Comparison of ENCODE assay signal across 20 cellular contexts in the genomic region with DNA sequence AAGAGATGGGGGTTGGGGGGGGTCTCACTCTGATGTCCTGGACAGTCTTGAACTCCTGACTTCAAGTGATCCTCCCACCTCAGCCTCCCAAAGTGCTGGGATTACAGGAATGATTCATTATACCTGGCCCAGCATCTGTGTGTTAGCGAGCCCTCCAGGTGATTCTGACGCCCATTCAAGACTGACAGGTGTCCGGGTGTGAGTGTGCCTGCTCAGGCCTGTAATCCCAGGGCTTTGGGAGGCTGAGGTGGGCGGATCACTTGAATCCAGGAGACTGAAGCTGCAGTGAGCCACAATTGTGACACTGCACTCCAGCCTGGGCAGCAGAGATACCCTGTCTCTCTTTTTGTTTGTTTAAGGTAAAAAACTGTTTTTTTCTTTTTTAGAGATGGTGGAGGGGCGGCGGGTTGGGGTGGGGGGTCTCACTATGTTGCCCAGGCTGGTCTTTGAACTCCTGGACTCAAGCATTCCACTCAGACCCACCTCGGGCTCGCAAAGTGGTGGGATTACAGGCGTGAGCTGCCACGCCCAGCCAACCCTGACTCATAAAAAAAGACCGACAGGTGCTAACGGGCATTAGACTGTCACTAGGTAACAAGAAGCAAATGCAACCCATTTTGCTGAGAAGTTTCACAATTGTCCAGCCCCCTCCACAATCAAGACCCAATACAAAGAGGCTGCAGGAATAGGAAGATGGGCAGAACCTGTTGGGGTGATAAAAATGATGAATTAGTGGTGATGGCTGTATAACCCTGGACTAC. TPM values are rescaled to one million over a fixed set of nuclear protein-coding genes. Genes with fewer than 3 reads are reported as not detected.
DNase-seq lines count a peak whose midpoint lies in the region; ATAC-seq, FAIRE-seq and TF ChIP-seq lines count a peak whose summit lies in the region.
"Had no signal": no experiment of that assay in that cellular context is flagged by ENCODE, and none has a peak within 500 bp of the region (broad histone marks: within the 10 kb centered on the region; RNA-seq: fewer than 3 reads in every experiment).

No MANE protein-coding gene starts in this region.

- FAIRE-seq in bronchial epithelial cell (lab: Jason Lieb, UNC): no peak
- FAIRE-seq: endothelial cell of umbilical vein, frontal cortex had no signal

- H3K4me1 ChIP-seq in HEK293 (ENCODE audit: control insufficient read depth, insufficient read depth, low read length): peaks cover 5% of the 10 kb centered on the region
- H3K4me1 ChIP-seq in stomach: peaks cover 0 to 24% (median 19%) of the 10 kb centered on the region in 4 donors

- H3K4me3 ChIP-seq in HEK293 (ENCODE audit: low read depth, low read length) (no peak overlapping the region), bronchial epithelial cell (ENCODE audit: low read depth, low read length) (no peak overlapping the region), stomach (no peak overlapping the region)
- H3K4me3 ChIP-seq: coronary artery, sigmoid colon had no signal

- POLR2A ChIA-PET in HEK293 (lab: Yijun Ruan, JAX): no interaction called here

- TF ChIP-seq CTCF in HEK293 (tag by site-specific recombination; IDR thresholded peaks at IDR 0.05): no peak
- TF ChIP-seq CTCF in bronchial epithelial cell (IDR thresholded peaks at IDR 0.05; ENCODE audit: insufficient read depth, low read length, severe bottlenecking): no peak
- TF ChIP-seq CTCF in stomach (IDR thresholded peaks at IDR 0.05): no peak

- TF ChIP-seq EP300 in stomach (IDR thresholded peaks at IDR 0.05): no peak

- no peak for TF ChIP-seq POLR2A in stomach (IDR thresholded peaks at IDR 0.05)

- CTCF ChIA-PET in HEK293 (lab: Yijun Ruan, JAX): no interaction called here

- DNase-seq in COLO668 (lab: John Stamatoyannopoulos, UW; ENCODE audit: unreplicated experiment): peak; percentile 77
- DNase-seq in NCI-H345 (lab: John Stamatoyannopoulos, UW): peak; percentile 76
- peak; percentile 39 for DNase-seq in bronchial epithelial cell (ENCODE audit: low read depth)
- no peak for DNase-seq in posterior vena cava (ENCODE audit: low spot score)
- DNase-seq in stomach: no peak
- no peak for DNase-seq in sciatic nerve (ENCODE audit: low spot score)
- DNase-seq: activated CD4-positive, alpha-beta T cell treated with anti-CD3 and anti-CD28 coated beads, Interleukin-2, amount 50 U/mL, for 4 hours; activated T-cell treated with anti-CD3 and anti-CD28 coated beads, Interleukin-2, amount 50 U/mL, for 24 hours; CD8-positive, alpha-beta T cell; NCI-H524 treated with DMSO at 0.1 percent for 48 hours; sigmoid colon; stimulated activated CD4-positive, alpha-beta T cell treated with anti-CD3 and anti-CD28 coated beads, Interleukin-2, amount 100 ng/mL, for 48 hours; substantia nigra had no signal

- H3K27me3 ChIP-seq in bronchial epithelial cell (ENCODE audit: control insufficient read depth, insufficient read depth, low read length) (no peaks in the 10 kb centered on the region), stomach (no peaks in the 10 kb centered on the region)
- H3K27me3 ChIP-seq: sigmoid colon had no signal

- intact Hi-C loops in posterior vena cava (cut with DNase I): no loop called here
- intact Hi-C loops in stomach (cut with DNase I; ENCODE audit: low total_unique reads): no loop called here
- intact Hi-C loops in sciatic nerve (cut with DNase I): no loop called here

- H3K27ac ChIP-seq in HEK293 (ENCODE audit: extremely low read depth, low read depth, low read length) (no peak overlapping the region), stomach (no peak overlapping the region)
- H3K27ac ChIP-seq: coronary artery, sigmoid colon had no signal

- 68 to 90% (median 89%) methylated on average over 12 of the region's 12 CpGs for WGBS in stomach, 5 donors

- ATAC-seq in HG02798 (IDR thresholded peaks at IDR 0.05; ENCODE audit: poor library complexity, unreplicated experiment) (no peak), sciatic nerve (no peak)
- ATAC-seq: activated naive CD4-positive, alpha-beta T cell treated with anti-CD3 and anti-CD28 coated beads, Interleukin-2, amount 50 U/mL, for 72 hours; CD8-positive, alpha-beta T cell; left lobe of liver had no signal

- no peaks in the 10 kb centered on the region; a peak in 1 of 3 replicates for H3K36me3 ChIP-seq in HEK293 (ENCODE audit: control insufficient read depth in 2 of 2, insufficient read depth in 1 of 2, low read length in 2 of 2)
- H3K36me3 ChIP-seq in bronchial epithelial cell (ENCODE audit: control insufficient read depth, insufficient read depth, low read length): no peaks in the 10 kb centered on the region
- peaks cover 0 to 14% (median 9%) of the 10 kb centered on the region in 4 donors for H3K36me3 ChIP-seq in stomach

- H3K9me3 ChIP-seq in HEK293 (ENCODE audit: control insufficient read depth, insufficient read depth, low read depth, low read length): no peaks in the 10 kb centered on the region
- no peaks in the 10 kb centered on the region for H3K9me3 ChIP-seq in stomach
- H3K9me3 ChIP-seq: sigmoid colon had no signal

TF ChIP-seq in HEK293, 187 proteins besides CTCF, POLR2A, EP300 and RAD21 (continues in another document):
- TF ChIP-seq GLI2 (tag by site-specific recombination; IDR thresholded peaks at IDR 0.05; ENCODE audit: borderline replicate concordance, low read depth): no peak
- peak; percentile 59 for TF ChIP-seq SCRT2 (tag by site-specific recombination; IDR thresholded peaks at IDR 0.05)
- TF ChIP-seq ZNF768 (tag by site-specific recombination; IDR thresholded peaks at IDR 0.05): no peak
- TF ChIP-seq RBAK (tag by site-specific recombination; IDR thresholded peaks at IDR 0.05): no peak
- no peak for TF ChIP-seq ZNF350 (tag by site-specific recombination; IDR thresholded peaks at IDR 0.05)
- TF ChIP-seq, protein P1, sequence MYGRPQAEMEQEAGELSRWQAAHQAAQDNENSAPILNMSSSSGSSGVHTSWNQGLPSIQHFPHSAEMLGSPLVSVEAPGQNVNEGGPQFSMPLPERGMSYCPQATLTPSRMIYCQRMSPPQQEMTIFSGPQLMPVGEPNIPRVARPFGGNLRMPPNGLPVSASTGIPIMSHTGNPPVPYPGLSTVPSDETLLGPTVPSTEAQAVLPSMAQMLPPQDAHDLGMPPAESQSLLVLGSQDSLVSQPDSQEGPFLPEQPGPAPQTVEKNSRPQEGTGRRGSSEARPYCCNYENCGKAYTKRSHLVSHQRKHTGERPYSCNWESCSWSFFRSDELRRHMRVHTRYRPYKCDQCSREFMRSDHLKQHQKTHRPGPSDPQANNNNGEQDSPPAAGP (tag by site-specific recombination; IDR thresholded peaks at IDR 0.05): 0 out of 2 replicates have a peak, but pooled peaks have one; percentile 18
- TF ChIP-seq, protein P2, sequence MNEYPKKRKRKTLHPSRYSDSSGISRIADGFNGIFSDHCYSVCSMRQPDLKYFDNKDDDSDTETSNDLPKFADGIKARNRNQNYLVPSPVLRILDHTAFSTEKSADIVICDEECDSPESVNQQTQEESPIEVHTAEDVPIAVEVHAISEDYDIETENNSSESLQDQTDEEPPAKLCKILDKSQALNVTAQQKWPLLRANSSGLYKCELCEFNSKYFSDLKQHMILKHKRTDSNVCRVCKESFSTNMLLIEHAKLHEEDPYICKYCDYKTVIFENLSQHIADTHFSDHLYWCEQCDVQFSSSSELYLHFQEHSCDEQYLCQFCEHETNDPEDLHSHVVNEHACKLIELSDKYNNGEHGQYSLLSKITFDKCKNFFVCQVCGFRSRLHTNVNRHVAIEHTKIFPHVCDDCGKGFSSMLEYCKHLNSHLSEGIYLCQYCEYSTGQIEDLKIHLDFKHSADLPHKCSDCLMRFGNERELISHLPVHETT (tag by site-specific recombination; IDR thresholded peaks at IDR 0.05): no peak
- peak; percentile 19; the same call in 1 of the 2 replicates for TF ChIP-seq SP2 (tag by site-specific recombination; IDR thresholded peaks at IDR 0.05)
- TF ChIP-seq ZNF2 (tag by site-specific recombination; IDR thresholded peaks at IDR 0.05): no peak
- no peak for TF ChIP-seq ZBTB7A (tag by site-specific recombination; IDR thresholded peaks at IDR 0.05; ENCODE audit: low read depth)
- no peak for TF ChIP-seq ZNF202 (tag by site-specific recombination; IDR thresholded peaks at IDR 0.05; ENCODE audit: borderline replicate concordance)
- no peak for TF ChIP-seq ZNF391 (tag by site-specific recombination; IDR thresholded peaks at IDR 0.05; ENCODE audit: borderline replicate concordance, low read depth)
- TF ChIP-seq ZNF132 (tag by site-specific recombination; IDR thresholded peaks at IDR 0.05; ENCODE audit: borderline replicate concordance): no peak
- no peak for TF ChIP-seq ZNF600 (tag by site-specific recombination; IDR thresholded peaks at IDR 0.05)
- TF ChIP-seq ZNF626 (tag by site-specific recombination; IDR thresholded peaks at IDR 0.05): no peak
- no peak for TF ChIP-seq ZNF501 (tag by site-specific recombination; IDR thresholded peaks at IDR 0.05)
- TF ChIP-seq SCRT1 (tag by site-specific recombination; IDR thresholded peaks at IDR 0.05; ENCODE audit: borderline replicate concordance): peak; percentile 38; the same call in 1 of the 2 replicates
- no peak for TF ChIP-seq ZNF677 (tag by site-specific recombination; IDR thresholded peaks at IDR 0.05)
- peak; percentile 76 for TF ChIP-seq KLF1 (tag by site-specific recombination; IDR thresholded peaks at IDR 0.05)
- no peak for TF ChIP-seq ZBTB20 (tag by site-specific recombination; IDR thresholded peaks at IDR 0.05)

RNA-seq across cellular contexts. Expression of a gene that starts 4.7 kb away (rescaled TPM):
- total RNA-seq in bronchial epithelial cell (20.0 and 23.0 TPM in 2 replicates), posterior vena cava (10 to 100 TPM; 11.1 to 15.3 TPM), stomach (100 to 1,000 TPM in 2 of 5 donors, 10 to 100 TPM in 2, 1 to 10 TPM in 1; 9.3 to 300 (median 35.5) TPM), sciatic nerve (31.8 TPM)
- polyA plus RNA-seq in stomach: 10 to 100 TPM in 2 of 3 donors, 1 to 10 TPM in 1; 8.3 to 16.8 (median 13.0) TPM

RNA-seq across cellular contexts. Expression of a gene that starts 36.8 kb away (rescaled TPM):
- total RNA-seq in bronchial epithelial cell (168 and 180 TPM in 2 replicates), posterior vena cava (100 to 1,000 TPM; 134 to 156 TPM), stomach (100 to 1,000 TPM; 105 to 274 (median 165) TPM), sciatic nerve (337 TPM)
- polyA plus RNA-seq in stomach: 100 to 1,000 TPM; 221 to 303 (median 223) TPM

RNA-seq across cellular contexts. Expression of a gene that starts 38.1 kb away (rescaled TPM):
- total RNA-seq in bronchial epithelial cell: 125 and 234 TPM in 2 replicates
- 100 to 1,000 TPM in 1 of 2 donors, 10 to 100 TPM in 1; 73.1 to 107 TPM for total RNA-seq in posterior vena cava
- total RNA-seq in stomach: 100 to 1,000 TPM in 3 of 5 donors, 10 to 100 TPM in 2; 58.9 to 110 (median 101) TPM
- polyA plus RNA-seq in stomach: 10 to 100 TPM; 32.4 to 80.1 (median 79.7) TPM
- total RNA-seq in sciatic nerve: 62.5 TPM

Comparison
In these comparisons a context has a peak if more than half of its experiments do, and no peak if none do; other contexts are left out.
1. DNase-seq: peak in COLO668 (single experiment), NCI-H345 (single experiment) and bronchial epithelial cell (single experiment); none in posterior vena cava (single experiment), stomach (single experiment) and sciatic nerve (single experiment).